Comparison of ENCODE assay signal across 15 cellular contexts in genomic region chr2:168565112-168565511, GRCh38.
DNase-seq lines count a peak whose midpoint lies in the region; ATAC-seq and TF ChIP-seq lines count a peak whose summit lies in the region.
"Had no signal": no experiment of that assay in that cellular context is flagged by ENCODE, and none has a peak within 500 bp of the region (broad histone marks: within the 10 kb centered on the region; RNA-seq: fewer than 3 reads in every experiment).

No MANE protein-coding gene starts in this region.

- peaks cover 84% of the 10 kb centered on the region for H3K4me1 ChIP-seq in left ventricle myocardium inferior
- H3K4me1 ChIP-seq in suprapubic skin, result peaks cover 29% of the 10 kb centered on the region

- no peaks in the 10 kb centered on the region for H3K9me3 Mint-ChIP-seq in activated CD4-positive, alpha-beta memory T cell treated with anti-CD3 and anti-CD28 coated beads, Interleukin-2, amount 10 ng/mL, durations not matched to agents 7 days and 5 days
- H3K9me3 Mint-ChIP-seq: central memory CD8-positive, alpha-beta T cell had no signal

- H3K9me3 ChIP-seq in left ventricle myocardium inferior (replicated peaks), result peaks cover under 1% of the 10 kb centered on the region
- no peaks in the 10 kb centered on the region for H3K9me3 ChIP-seq in suprapubic skin

- TF ChIP-seq POLR2A in suprapubic skin (IDR thresholded peaks at IDR 0.05), result no peak

- H3K36me3 ChIP-seq in left ventricle myocardium inferior, result peaks cover 10% of the 10 kb centered on the region
- peaks cover 6% of the 10 kb centered on the region for H3K36me3 ChIP-seq in suprapubic skin

- no peaks in the 10 kb centered on the region for H3K4me1 Mint-ChIP-seq in activated CD4-positive, alpha-beta memory T cell treated with anti-CD3 and anti-CD28 coated beads, Interleukin-2, amount 10 ng/mL, durations not matched to agents 7 days and 5 days
- H3K4me1 Mint-ChIP-seq: central memory CD8-positive, alpha-beta T cell had no signal

- TF ChIP-seq EP300 in suprapubic skin (IDR thresholded peaks at IDR 0.05), result no peak

- peak overlapping the region; percentile 1 for H3K27ac ChIP-seq in left ventricle myocardium inferior (replicated peaks)
- H3K27ac ChIP-seq in suprapubic skin, result peak overlapping the region; percentile 72
- H3K27ac ChIP-seq: BLaER1 had no signal

- H3K36me3 Mint-ChIP-seq in activated CD4-positive, alpha-beta memory T cell treated with anti-CD3 and anti-CD28 coated beads, Interleukin-2, amount 10 ng/mL, durations not matched to agents 7 days and 5 days (ENCODE audit: low read depth), result peaks cover 19% of the 10 kb centered on the region

- H3K27me3 Mint-ChIP-seq in activated CD4-positive, alpha-beta memory T cell treated with anti-CD3 and anti-CD28 coated beads, Interleukin-2, amount 10 ng/mL, durations not matched to agents 7 days and 5 days, result no peaks in the 10 kb centered on the region
- H3K27me3 Mint-ChIP-seq: central memory CD8-positive, alpha-beta T cell had no signal

- POLR2A ChIA-PET in activated CD4-positive, alpha-beta memory T cell treated with anti-CD3 and anti-CD28 coated beads, Interleukin-2, amount 10 ng/mL, durations not matched to agents 7 days and 5 days (lab: Charles Lee), result no interaction called here

- CTCF ChIA-PET in activated CD4-positive, alpha-beta memory T cell treated with anti-CD3 and anti-CD28 coated beads, Interleukin-2, amount 10 ng/mL, durations not matched to agents 7 days and 5 days (lab: Charles Lee), result no interaction called here

- no peak overlapping the region for H3K4me3 Mint-ChIP-seq in activated CD4-positive, alpha-beta memory T cell treated with anti-CD3 and anti-CD28 coated beads, Interleukin-2, amount 10 ng/mL, durations not matched to agents 7 days and 5 days
- H3K4me3 Mint-ChIP-seq: central memory CD8-positive, alpha-beta T cell had no signal

- intact Hi-C loops in left ventricle myocardium inferior (cut with micrococcal nuclease) (no loop called here), cardiac septum (cut with DNase I) (no loop called here)

- 46% methylated on average over 6 of the region's 6 CpGs for WGBS in suprapubic skin

- no peak for DNase-seq in left ventricle myocardium inferior
- DNase-seq in cardiac septum (ENCODE audit: low spot score), result no peak
- DNase-seq in RPMI7951 (ENCODE audit: low read depth), result peak; percentile 38
- peak; percentile 89 for DNase-seq in fibroblast of mammary gland (ENCODE audit: low read depth)
- DNase-seq in suprapubic skin (ENCODE audit: low spot score in 2 of 2), result no peak
- no peak for DNase-seq in activated CD4-positive, alpha-beta memory T cell treated with anti-CD3 and anti-CD28 coated beads, Interleukin-2, amount 10 ng/mL, durations not matched to agents 7 days and 5 days
- no peak for DNase-seq in NCI-H2107 (lab: John Stamatoyannopoulos, UW)
- DNase-seq: activated T-cell treated with anti-CD3 and anti-CD28 coated beads for 4 hours, left colon, NCI-H1092 treated with DMSO at 0.1 percent for 48 hours, NCI-H524 treated with DMSO at 0.1 percent for 48 hours, SHP77 treated with DMSO at 0.1 percent for 48 hours had no signal

- no peak overlapping the region for H3K27ac Mint-ChIP-seq in activated CD4-positive, alpha-beta memory T cell treated with anti-CD3 and anti-CD28 coated beads, Interleukin-2, amount 10 ng/mL, durations not matched to agents 7 days and 5 days

- H3K27me3 ChIP-seq in left ventricle myocardium inferior (ENCODE audit: low read depth) (no peaks in the 10 kb centered on the region), suprapubic skin (no peaks in the 10 kb centered on the region)
- H3K27me3 ChIP-seq: BLaER1 had no signal

- TF ChIP-seq CTCF in left ventricle myocardium inferior (IDR thresholded peaks at IDR 0.05; ENCODE audit: borderline replicate concordance) (no peak), fibroblast of mammary gland (conservative IDR thresholded peaks at IDR 0.05; ENCODE audit: control insufficient read depth, insufficient read depth, low read depth, low read length) (no peak), suprapubic skin (IDR thresholded peaks at IDR 0.05) (no peak)

- ATAC-seq in HG03442 (IDR thresholded peaks at IDR 0.05; ENCODE audit: unreplicated experiment), result no peak
- ATAC-seq: left colon had no signal

- H3K4me3 ChIP-seq in left ventricle myocardium inferior, result no peak overlapping the region
- no peak overlapping the region for H3K4me3 ChIP-seq in fibroblast of mammary gland (ENCODE audit: control insufficient read depth, low read depth, low read length)
- no peak overlapping the region for H3K4me3 ChIP-seq in suprapubic skin
- H3K4me3 ChIP-seq: BLaER1 had no signal

Comparison
In these comparisons a context has a peak if more than half of its experiments do, and no peak if none do; other contexts are left out.
1. DNase-seq: peak in RPMI7951 (single experiment) and fibroblast of mammary gland (single experiment); none in left ventricle myocardium inferior (single experiment), cardiac septum (single experiment), suprapubic skin (0 of 2), activated CD4-positive, alpha-beta memory T cell treated with anti-CD3 and anti-CD28 coated beads, Interleukin-2, amount 10 ng/mL, durations not matched to agents 7 days and 5 days (single experiment) and NCI-H2107 (single experiment).